Comparison of ENCODE assay signal across 8 cellular contexts in genomic region chr5:146298920-146299319, GRCh38. TPM values are rescaled to one million over a fixed set of nuclear protein-coding genes. Genes with fewer than 3 reads are reported as not detected.
A peak's percentile ranks its signal among the peaks of the same experiment; 100 is the strongest.
DNase-seq lines count a peak whose midpoint lies in the region; ATAC-seq, FAIRE-seq and TF ChIP-seq lines count a peak whose summit lies in the region.
"Not testable (repeated sequence)": the region's sequence is repeated elsewhere in the genome, so short reads cannot be mapped to it uniquely, and the experiment has no call there.
"Had no signal": no experiment of that assay in that cellular context is flagged by ENCODE, and none has a peak within 500 bp of the region (broad histone marks: within the 10 kb centered on the region; RNA-seq: fewer than 3 reads in every experiment).

No MANE protein-coding gene starts in this region.

- H3K4me1 ChIP-seq in HEK293 (ENCODE audit: control insufficient read depth, insufficient read depth, low read length); K562 (replicated peaks in 1 of 2; ENCODE audit: control insufficient read depth in 2 of 2, insufficient read depth in 2 of 2, low read length in 2 of 2): not testable (repeated sequence)

- H4K20me1 ChIP-seq in K562 (replicated peaks; ENCODE audit: control insufficient read depth, insufficient read depth, low read length), result not testable (repeated sequence)

- H3K79me2 ChIP-seq in K562 (ENCODE audit: control insufficient read depth, insufficient read depth, low read length), result not testable (repeated sequence)

- DNase-seq in K562 (ENCODE audit: extremely low read depth in 1 of 4, low spot score in 3 of 4), result not testable (repeated sequence)

- CTCF ChIA-PET in HEK293 (lab: Yijun Ruan, JAX), result interaction anchor here (0.5 to 1.3 kb wide), 3 partner anchors 90 to 129 kb away, joined by 3 read pairs; no protein-coding TSS in a partner anchor
- CTCF ChIA-PET in K562 (lab: Yijun Ruan, JAX; ENCODE audit: low intra/inter-chr PET ratio), result not testable (repeated sequence)

- in situ Hi-C loops in K562 (cut with MboI), result not testable (repeated sequence)

- not testable (repeated sequence) for H3K4me2 ChIP-seq in K562 (ENCODE audit: insufficient read depth, low read length)

- intact Hi-C loops in K562 (cut with micrococcal nuclease), result not testable (repeated sequence)

- H3K27ac ChIP-seq in HEK293 (ENCODE audit: extremely low read depth, low read depth, low read length); K562 (ENCODE audit: extremely low read depth, low read depth, low read length): not testable (repeated sequence)

- H3K9me3 ChIP-seq in HEK293 (ENCODE audit: control insufficient read depth, insufficient read depth, low read depth, low read length); K562 (replicated peaks; ENCODE audit: control insufficient read depth, insufficient read depth, low read depth, low read length): not testable (repeated sequence)

- H2AFZ ChIP-seq in K562 (ENCODE audit: low read depth, low read length), result not testable (repeated sequence)

- WGBS in K562 (ENCODE audit: insufficient coverage, low coverage, missing lambda C conversion rate), result 33% methylated on average over 3 of the region's 3 CpGs

- ATAC-seq in K562, result not testable (repeated sequence)

- not testable (repeated sequence) for H3K36me3 ChIP-seq in HEK293 (ENCODE audit: control insufficient read depth in 2 of 2, insufficient read depth in 1 of 2, low read length in 2 of 2); K562 (ENCODE audit: control insufficient read depth, insufficient read depth, low read length)

- H3K27me3 ChIP-seq in K562 (ENCODE audit: control insufficient read depth in 2 of 2, insufficient read depth in 2 of 2, low read length in 2 of 2), result not testable (repeated sequence)

- H3K9ac ChIP-seq in K562 (ENCODE audit: insufficient read depth in 1 of 2, low read depth in 2 of 2, low read length in 2 of 2), result not testable (repeated sequence)

- POLR2A ChIA-PET in HEK293 (lab: Yijun Ruan, JAX), result not testable (repeated sequence)
- POLR2A ChIA-PET in K562 (lab: Yijun Ruan, JAX), result interaction anchor here (0.6 to 2.4 kb wide), 2 partner anchors 14 to 216 kb away, joined by 3 to 7 read pairs; no protein-coding TSS in a partner anchor

- not testable (repeated sequence) for TF ChIP-seq POLR2A in K562 (conservative IDR thresholded peaks at IDR 0.05)

- H3K4me3 ChIP-seq in HEK293 (ENCODE audit: low read depth, low read length); K562: not testable (repeated sequence)

- H3K9me1 ChIP-seq in K562 (ENCODE audit: control insufficient read depth, insufficient read depth, low read length), result not testable (repeated sequence)

- not testable (repeated sequence) for BruUV-seq in K562 (replicated peaks; lab: Mats Ljungman, UMichigan)

- not testable (repeated sequence) for TF ChIP-seq CTCF in HEK293 (tag by site-specific recombination; IDR thresholded peaks at IDR 0.05); K562 (IDR thresholded peaks at IDR 0.05 in 2 of 3, conservative IDR thresholded peaks at IDR 0.05 in 1 of 3; ENCODE audit: insufficient read depth in 2 of 3, low read depth in 1 of 3, low read length in 3 of 3)

- TF ChIP-seq RAD21 in K562 (CRISPR knock-in tag; conservative IDR thresholded peaks at IDR 0.05 in 1 of 2, IDR thresholded peaks at IDR 0.05 in 1 of 2), result not testable (repeated sequence)

- not testable (repeated sequence) for TF ChIP-seq EP300 in K562 (IDR thresholded peaks at IDR 0.05; ENCODE audit: low read length)

- FAIRE-seq in K562 (lab: Jason Lieb, UNC), result not testable (repeated sequence)

TF ChIP-seq in HEK293, 187 proteins besides CTCF, POLR2A, EP300 and RAD21:
- peak; percentile 94 for TF ChIP-seq ZNF146 (tag by site-specific recombination; IDR thresholded peaks at IDR 0.05)

TF ChIP-seq in K562, 482 proteins besides CTCF, POLR2A, EP300 and RAD21:
- TF ChIP-seq ZNF146 (CRISPR knock-in tag; IDR thresholded peaks at IDR 0.05; ENCODE audit: unreplicated experiment), result peak; percentile 58

RNA-seq across cellular contexts. Expression of gene POU4F3, which starts 39.7 kb away (rescaled TPM):
- total RNA-seq in K562 (2011; cell fraction: chromatin; rRNA removed; ENCODE audit: low replicate concordance), result not detected in 2 replicates
- not detected in 2 replicates for total RNA-seq in K562 (2011; cell fraction: nucleolus; rRNA removed)
- total RNA-seq in K562 (2011; cell fraction: nucleoplasm; rRNA removed), result not detected in 2 replicates
- total RNA-seq in K562 (2014; rRNA removed), result not detected in 2 replicates
- total RNA-seq in K562 (2014; rRNA removed; fragmentation: Illumina TruSeq; extraction: Trizol), result not detected in 2 replicates
- total RNA-seq in K562 (2015; rRNA removed; fragmentation: Illumina TruSeq; extraction: Trizol), result 0.08 TPM in 1 of 2 replicates, not detected in the other
- 0.07 and 0.13 TPM in 2 replicates for total RNA-seq in K562 (2021)
- polyA plus RNA-seq in K562 (2011; rRNA removed), result 0.04 TPM in 2 replicates
- polyA plus RNA-seq in K562 (2011; cell fraction: cytosol; rRNA removed), result 0.06 TPM in 1 of 2 replicates, not detected in the other
- polyA plus RNA-seq in K562 (2011; cell fraction: nucleus; rRNA removed), result 0.06 and 0.07 TPM in 2 replicates
- polyA plus RNA-seq in K562 (2012), result 0.04 and 0.05 TPM in 2 replicates
- polyA plus RNA-seq in K562 (2014; fragmentation: Illumina TruSeq; extraction: Trizol), result 0.07 TPM in 1 of 2 replicates, not detected in the other
- polyA plus RNA-seq in K562 (2014; fragmentation: Nextera tagmentation; extraction: Ambion mirVana), result not detected
- polyA plus RNA-seq in K562 (2014; rRNA removed), result not detected in 2 replicates
- polyA minus RNA-seq in K562 (2011; rRNA and poly(A)+ RNA removed), result not detected in 2 replicates
- not detected in 2 replicates for polyA minus RNA-seq in K562 (2011; cell fraction: cytosol; rRNA and poly(A)+ RNA removed)
- not detected in 2 replicates for polyA minus RNA-seq in K562 (2011; cell fraction: nucleus; rRNA and poly(A)+ RNA removed)
- total RNA-seq: B cell; Caco-2; CD4-positive, alpha-beta memory T cell had no signal
- polyA plus RNA-seq: CD14-positive monocyte; CD4-positive, alpha-beta memory T cell; CD4-positive, CD25-positive, alpha-beta regulatory T cell; CD8-positive, alpha-beta memory T cell had no signal
